Comparison of ENCODE assay signal across 1 cellular context in genomic region chr1:117142200-117142599, GRCh38.
TF ChIP-seq lines count a peak whose summit lies in the region.

No MANE protein-coding gene starts in this region.

TF ChIP-seq in SK-N-SH, 30 proteins besides CTCF, POLR2A, EP300 and RAD21 (continued from another document):
- TF ChIP-seq, protein P1, sequence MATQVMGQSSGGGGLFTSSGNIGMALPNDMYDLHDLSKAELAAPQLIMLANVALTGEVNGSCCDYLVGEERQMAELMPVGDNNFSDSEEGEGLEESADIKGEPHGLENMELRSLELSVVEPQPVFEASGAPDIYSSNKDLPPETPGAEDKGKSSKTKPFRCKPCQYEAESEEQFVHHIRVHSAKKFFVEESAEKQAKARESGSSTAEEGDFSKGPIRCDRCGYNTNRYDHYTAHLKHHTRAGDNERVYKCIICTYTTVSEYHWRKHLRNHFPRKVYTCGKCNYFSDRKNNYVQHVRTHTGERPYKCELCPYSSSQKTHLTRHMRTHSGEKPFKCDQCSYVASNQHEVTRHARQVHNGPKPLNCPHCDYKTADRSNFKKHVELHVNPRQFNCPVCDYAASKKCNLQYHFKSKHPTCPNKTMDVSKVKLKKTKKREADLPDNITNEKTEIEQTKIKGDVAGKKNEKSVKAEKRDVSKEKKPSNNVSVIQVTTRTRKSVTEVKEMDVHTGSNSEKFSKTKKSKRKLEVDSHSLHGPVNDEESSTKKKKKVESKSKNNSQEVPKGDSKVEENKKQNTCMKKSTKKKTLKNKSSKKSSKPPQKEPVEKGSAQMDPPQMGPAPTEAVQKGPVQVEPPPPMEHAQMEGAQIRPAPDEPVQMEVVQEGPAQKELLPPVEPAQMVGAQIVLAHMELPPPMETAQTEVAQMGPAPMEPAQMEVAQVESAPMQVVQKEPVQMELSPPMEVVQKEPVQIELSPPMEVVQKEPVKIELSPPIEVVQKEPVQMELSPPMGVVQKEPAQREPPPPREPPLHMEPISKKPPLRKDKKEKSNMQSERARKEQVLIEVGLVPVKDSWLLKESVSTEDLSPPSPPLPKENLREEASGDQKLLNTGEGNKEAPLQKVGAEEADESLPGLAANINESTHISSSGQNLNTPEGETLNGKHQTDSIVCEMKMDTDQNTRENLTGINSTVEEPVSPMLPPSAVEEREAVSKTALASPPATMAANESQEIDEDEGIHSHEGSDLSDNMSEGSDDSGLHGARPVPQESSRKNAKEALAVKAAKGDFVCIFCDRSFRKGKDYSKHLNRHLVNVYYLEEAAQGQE (IDR thresholded peaks at IDR 0.05; ENCODE audit: low read depth, low read length) = no peak
- TF ChIP-seq, protein P2, sequence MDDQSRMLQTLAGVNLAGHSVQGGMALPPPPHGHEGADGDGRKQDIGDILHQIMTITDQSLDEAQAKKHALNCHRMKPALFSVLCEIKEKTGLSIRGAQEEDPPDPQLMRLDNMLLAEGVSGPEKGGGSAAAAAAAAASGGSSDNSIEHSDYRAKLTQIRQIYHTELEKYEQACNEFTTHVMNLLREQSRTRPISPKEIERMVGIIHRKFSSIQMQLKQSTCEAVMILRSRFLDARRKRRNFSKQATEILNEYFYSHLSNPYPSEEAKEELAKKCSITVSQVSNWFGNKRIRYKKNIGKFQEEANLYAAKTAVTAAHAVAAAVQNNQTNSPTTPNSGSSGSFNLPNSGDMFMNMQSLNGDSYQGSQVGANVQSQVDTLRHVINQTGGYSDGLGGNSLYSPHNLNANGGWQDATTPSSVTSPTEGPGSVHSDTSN (IDR thresholded peaks at IDR 0.05) = peak; percentile 93
- TF ChIP-seq GATA2 (CRISPR knock-in tag; IDR thresholded peaks at IDR 0.05) = peak; percentile 71
- peak; percentile 39; the same call in 1 of the 2 replicates for TF ChIP-seq FOXM1 (IDR thresholded peaks at IDR 0.05; ENCODE audit: low read depth)
- TF ChIP-seq MEF2A (IDR thresholded peaks at IDR 0.05; ENCODE audit: borderline replicate concordance, low read depth) = peak; percentile 54
- peak; percentile 85 for TF ChIP-seq NFIC (IDR thresholded peaks at IDR 0.05; ENCODE audit: borderline replicate concordance)
- TF ChIP-seq, protein P3, sequence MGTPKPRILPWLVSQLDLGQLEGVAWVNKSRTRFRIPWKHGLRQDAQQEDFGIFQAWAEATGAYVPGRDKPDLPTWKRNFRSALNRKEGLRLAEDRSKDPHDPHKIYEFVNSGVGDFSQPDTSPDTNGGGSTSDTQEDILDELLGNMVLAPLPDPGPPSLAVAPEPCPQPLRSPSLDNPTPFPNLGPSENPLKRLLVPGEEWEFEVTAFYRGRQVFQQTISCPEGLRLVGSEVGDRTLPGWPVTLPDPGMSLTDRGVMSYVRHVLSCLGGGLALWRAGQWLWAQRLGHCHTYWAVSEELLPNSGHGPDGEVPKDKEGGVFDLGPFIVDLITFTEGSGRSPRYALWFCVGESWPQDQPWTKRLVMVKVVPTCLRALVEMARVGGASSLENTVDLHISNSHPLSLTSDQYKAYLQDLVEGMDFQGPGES (IDR thresholded peaks at IDR 0.05; ENCODE audit: low read depth, low read length) = no peak
- no peak for TF ChIP-seq SMC3 (IDR thresholded peaks at IDR 0.05; ENCODE audit: low read depth, low read length)
- peak; percentile 95 for TF ChIP-seq JUND (IDR thresholded peaks at IDR 0.05)
- TF ChIP-seq ZBTB33 (IDR thresholded peaks at IDR 0.05; ENCODE audit: borderline replicate concordance, low read depth) = 0 out of 2 replicates have a peak, but pooled peaks have one; percentile 49
- TF ChIP-seq RCOR1 (IDR thresholded peaks at IDR 0.05; ENCODE audit: low read length) = peak; percentile 90; the same call in 1 of the 2 replicates
- no peak for TF ChIP-seq FOXJ3 (CRISPR knock-in tag; IDR thresholded peaks at IDR 0.05)
- TF ChIP-seq POLR2AphosphoS5 (IDR thresholded peaks at IDR 0.05; ENCODE audit: low read depth, low read length) = peak; percentile 73
- peak; percentile 51 for TF ChIP-seq CHD2 (IDR thresholded peaks at IDR 0.05; ENCODE audit: low read length, partially characterized antibody)
